ENCODE assay signal across 8 cellular contexts in genomic region chr3:128727059-128727458, GRCh38. TPM values are rescaled to one million over a fixed set of nuclear protein-coding genes. Genes with fewer than 3 reads are reported as not detected.
DNase-seq lines count a peak whose midpoint lies in the region; ATAC-seq and TF ChIP-seq lines count a peak whose summit lies in the region.

No MANE protein-coding gene starts in this region.

- H3K4me3 ChIP-seq in GM12875 (ENCODE audit: low read depth, low read length) (peak overlapping the region; percentile 95), fibroblast of villous mesenchyme (ENCODE audit: low read depth, low read length) (peak overlapping the region; percentile 94), sigmoid colon (peak overlapping the region; percentile 80 to 99 (median 94))

- H3K9me3 Mint-ChIP-seq in T-cell = no peaks in the 10 kb centered on the region

- H3K4me1 ChIP-seq in sigmoid colon = peaks cover 0 to 52% (median 47%) of the 10 kb centered on the region in 4 donors

- 7 to 19% methylated on average over 4 of the region's 4 CpGs for WGBS in sigmoid colon, 2 donors

- peaks cover 59 to 64% (median 62%) of the 10 kb centered on the region in 3 donors for H3K4me1 Mint-ChIP-seq in T-cell

- no peak for DNase-seq in T-cell
- no peak for DNase-seq in fibroblast of villous mesenchyme (ENCODE audit: low read depth)
- no peak for DNase-seq in sigmoid colon
- no peak for DNase-seq in posterior cingulate gyrus
- DNase-seq in NCI-H128 (lab: John Stamatoyannopoulos, UW; ENCODE audit: unreplicated experiment) = no peak

- H3K27me3 ChIP-seq in sigmoid colon = no peaks in the 10 kb centered on the region

- TF ChIP-seq EP300 in sigmoid colon (IDR thresholded peaks at IDR 0.05) = no peak

- H3K9me3 ChIP-seq in sigmoid colon = no peaks in the 10 kb centered on the region

- POLR2A ChIA-PET in T-cell (lab: Charles Lee) = interaction anchor here in 1 of 2 donors (0.6 to 1.0 kb wide), 3 partner anchors 23 to 555 kb away, joined by 3 to 5 read pairs (median 4); no protein-coding TSS in a partner anchor

- peak overlapping the region; percentile 53 to 84 for H3K27ac Mint-ChIP-seq in T-cell

- intact Hi-C loops in sigmoid colon (cut with DNase I) = loop anchor here (2.0 to 5.0 kb wide), 4 partner anchors 68 to 152 kb away; partner anchors contain the start of genes ACAD9 and RPN1
- intact Hi-C loops in posterior cingulate gyrus (cut with DNase I) = loop anchor here (5.0 to 10.0 kb wide), 3 partner anchors 45 to 148 kb away; partner anchors contain the start of gene ACAD9

- no peak for TF ChIP-seq POLR2A in sigmoid colon (IDR thresholded peaks at IDR 0.05)

- peak overlapping the region; percentile 93 to 99 (median 98) for H3K27ac ChIP-seq in sigmoid colon

- H3K27me3 Mint-ChIP-seq in T-cell = no peaks in the 10 kb centered on the region

- H3K36me3 Mint-ChIP-seq in T-cell = peaks cover 7% of the 10 kb centered on the region

- CTCF ChIA-PET in T-cell (lab: Charles Lee) = interaction anchor here in 1 of 2 donors (0.6 to 1.4 kb wide), 3 partner anchors 46 to 68 kb away, joined by 3 to 11 read pairs (median 8); no protein-coding TSS in a partner anchor

- no peaks in the 10 kb centered on the region for H3K36me3 ChIP-seq in sigmoid colon

- H3K4me3 Mint-ChIP-seq in T-cell = peak overlapping the region; percentile 88 to 92 (median 91)

- TF ChIP-seq CTCF in GM12875 (IDR thresholded peaks at IDR 0.05; ENCODE audit: borderline replicate concordance, insufficient read depth, low read depth, low read length) = no peak
- no peak for TF ChIP-seq CTCF in fibroblast of villous mesenchyme (IDR thresholded peaks at IDR 0.05; ENCODE audit: insufficient read depth, low read depth, low read length)
- TF ChIP-seq CTCF in sigmoid colon (IDR thresholded peaks at IDR 0.05) = no peak

- ATAC-seq in T-cell (replicated peaks in 1 of 4) = no peak
- ATAC-seq in GM19455 (IDR thresholded peaks at IDR 0.05; ENCODE audit: unreplicated experiment) = no peak
- ATAC-seq in HG03432 (IDR thresholded peaks at IDR 0.05; ENCODE audit: unreplicated experiment) = no peak

RNA-seq across cellular contexts. Expression of gene RAB7A, which starts 1.1 kb away (rescaled TPM):
- total RNA-seq in T-cell (100 to 1,000 TPM; 130 to 161 (median 140) TPM), fibroblast of villous mesenchyme (67.3 and 85.5 TPM in 2 replicates), sigmoid colon (10 to 100 TPM; 73.6 to 100.0 (median 86.8) TPM)
- 100 to 1,000 TPM; 159 to 275 (median 172) TPM for polyA plus RNA-seq in sigmoid colon
